Comparison of ENCODE assay signal across 12 cellular contexts in the genomic region with DNA sequence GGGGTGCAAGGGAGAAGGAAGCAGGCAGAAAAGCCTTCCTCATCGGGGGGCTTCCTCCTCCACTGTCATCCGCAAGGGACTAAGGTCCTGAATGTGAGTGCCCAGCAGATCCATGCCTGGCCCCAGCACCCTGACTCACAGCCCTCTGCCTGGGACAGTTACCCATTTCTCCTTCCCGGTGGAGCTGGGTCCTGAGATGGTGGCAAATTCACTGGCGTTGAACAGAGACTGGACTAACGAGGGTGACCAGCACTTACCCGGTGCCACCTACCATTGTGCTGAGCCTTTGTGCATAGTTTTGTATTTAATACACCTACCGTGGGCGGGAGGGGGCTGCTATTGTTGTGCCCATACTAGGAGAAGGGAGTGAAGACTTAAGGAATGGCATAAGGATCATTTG. TPM values are rescaled to one million over a fixed set of nuclear protein-coding genes. Genes with fewer than 3 reads are reported as not detected.
DNase-seq lines count a peak whose midpoint lies in the region; ATAC-seq and TF ChIP-seq lines count a peak whose summit lies in the region.
"Had no signal": no experiment of that assay in that cellular context is flagged by ENCODE, and none has a peak within 500 bp of the region (broad histone marks: within the 10 kb centered on the region; RNA-seq: fewer than 3 reads in every experiment).

No MANE protein-coding gene starts in this region.

- peaks cover 61% of the 10 kb centered on the region for H3K27me3 Mint-ChIP-seq in central memory CD8-positive, alpha-beta T cell
- peaks cover 50% of the 10 kb centered on the region for H3K27me3 Mint-ChIP-seq in stimulated activated naive CD8-positive, alpha-beta T cell treated with anti-CD3 and anti-CD28 coated beads, Interleukin-15, amount 100 ng/mL, for 72 hours

- WGBS in heart left ventricle, 4 donors: 84 to 93% (median 88%) methylated on average over 6 to 8 of the region's 8 CpGs
- 88% methylated on average over 8 of the region's 8 CpGs for whole genome bisulfite sequencing in urinary bladder

- H3K4me1 ChIP-seq in heart left ventricle (peaks cover 0 to 32% (median 24%) of the 10 kb centered on the region in 12 donors), muscle layer of colon (ENCODE audit: insufficient read depth, low read length) (peaks cover 26% of the 10 kb centered on the region), urinary bladder (ENCODE audit: insufficient read depth) (peaks cover 1% of the 10 kb centered on the region)

- no peak for TF ChIP-seq POLR2A in heart left ventricle (IDR thresholded peaks at IDR 0.05)
- TF ChIP-seq POLR2A in GM18505 (IDR thresholded peaks at IDR 0.05; ENCODE audit: borderline replicate concordance, extremely low read depth, insufficient read depth, insufficient read length): no peak

- H3K36me3 Mint-ChIP-seq in central memory CD8-positive, alpha-beta T cell (ENCODE audit: insufficient read depth): peaks cover 2% of the 10 kb centered on the region

- peaks cover under 1% of the 10 kb centered on the region for H3K4me1 Mint-ChIP-seq in central memory CD8-positive, alpha-beta T cell
- peaks cover 10% of the 10 kb centered on the region for H3K4me1 Mint-ChIP-seq in stimulated activated naive CD8-positive, alpha-beta T cell treated with anti-CD3 and anti-CD28 coated beads, Interleukin-15, amount 100 ng/mL, for 72 hours

- DNase-seq in heart left ventricle: no peak
- DNase-seq in left ventricle myocardium superior: no peak
- no peak for DNase-seq in central memory CD8-positive, alpha-beta T cell (ENCODE audit: low spot score in 2 of 2)
- DNase-seq in stimulated activated naive CD8-positive, alpha-beta T cell treated with anti-CD3 and anti-CD28 coated beads, Interleukin-15, amount 100 ng/mL, for 72 hours: no peak
- DNase-seq in NCI-H1694 treated with DMSO at 0.1 percent for 48 hours (lab: John Stamatoyannopoulos, UW): no peak
- DNase-seq: NCI-H146 had no signal

- TF ChIP-seq CTCF in heart left ventricle (IDR thresholded peaks at IDR 0.05): no peak

- H3K36me3 ChIP-seq in heart left ventricle (no peaks in the 10 kb centered on the region), muscle layer of colon (ENCODE audit: insufficient read depth, low read length) (no peaks in the 10 kb centered on the region), urinary bladder (ENCODE audit: insufficient read depth) (no peaks in the 10 kb centered on the region)

- no peak overlapping the region for H3K27ac Mint-ChIP-seq in central memory CD8-positive, alpha-beta T cell (ENCODE audit: low read depth)
- no peak overlapping the region for H3K27ac Mint-ChIP-seq in stimulated activated naive CD8-positive, alpha-beta T cell treated with anti-CD3 and anti-CD28 coated beads, Interleukin-15, amount 100 ng/mL, for 72 hours
- H3K27ac Mint-ChIP-seq: activated T-helper 2 cell treated with anti-CD3 and anti-CD28 coated beads, Interferon-gamma antibody, Interleukin-2, Interleukin-4, amounts not matched to agents 10 μg/mL and 5 μg/mL and 100 μg/mL, durations not matched to agents 14 hours and 24 hours and 36 hours had no signal

- H3K27me3 ChIP-seq in heart left ventricle: no peaks in the 10 kb centered on the region
- H3K27me3 ChIP-seq in muscle layer of colon (ENCODE audit: control insufficient read depth in 1 of 2, insufficient read depth in 2 of 2, low read length in 2 of 2): no peaks in the 10 kb centered on the region

- H3K4me3 ChIP-seq in heart left ventricle (no peak overlapping the region), muscle layer of colon (ENCODE audit: low read depth in 1 of 2, low read length in 2 of 2) (no peak overlapping the region), urinary bladder (ENCODE audit: low read depth, low read length) (no peak overlapping the region)

- H3K9me3 Mint-ChIP-seq in central memory CD8-positive, alpha-beta T cell: no peaks in the 10 kb centered on the region
- no peaks in the 10 kb centered on the region for H3K9me3 Mint-ChIP-seq in stimulated activated naive CD8-positive, alpha-beta T cell treated with anti-CD3 and anti-CD28 coated beads, Interleukin-15, amount 100 ng/mL, for 72 hours
- H3K9me3 Mint-ChIP-seq: activated T-helper 2 cell treated with anti-CD3 and anti-CD28 coated beads, Interferon-gamma antibody, Interleukin-2, Interleukin-4, amounts not matched to agents 10 μg/mL and 5 μg/mL and 100 μg/mL, durations not matched to agents 14 hours and 24 hours and 36 hours had no signal

- H3K27ac ChIP-seq in heart left ventricle (peak overlapping the region in 9 of 12 donors; percentile 9 to 92 (median 79)), muscle layer of colon (ENCODE audit: low read depth, low read length) (peak overlapping the region; percentile 4), urinary bladder (ENCODE audit: low read depth) (peak overlapping the region; percentile 3)

- intact Hi-C loops in heart left ventricle (cut with DNase I) (loop anchor here (2.0 to 10.0 kb wide), 15 partner anchors 47 to 295 kb away; no protein-coding TSS in a partner anchor), left ventricle myocardium superior (cut with micrococcal nuclease) (loop anchor here (5.0 kb wide), 1 partner anchor 212 kb away; no protein-coding TSS in a partner anchor)

- H3K9ac ChIP-seq in muscle layer of colon (ENCODE audit: low read length): peak overlapping the region; percentile 14

- no peaks in the 10 kb centered on the region for H3K9me3 ChIP-seq in heart left ventricle
- H3K9me3 ChIP-seq in muscle layer of colon (ENCODE audit: low read length): no peaks in the 10 kb centered on the region

- ATAC-seq in heart left ventricle (no peak), left ventricle myocardium superior (no peak), GM18505 (IDR thresholded peaks at IDR 0.05; ENCODE audit: unreplicated experiment) (no peak)
- no peak for ATAC-seq in central memory CD8-positive, alpha-beta T cell (replicated peaks; ENCODE audit: extremely low read depth, poor library complexity, severe bottlenecking)
- no peak for ATAC-seq in stimulated activated naive CD8-positive, alpha-beta T cell treated with anti-CD3 and anti-CD28 coated beads, Interleukin-15, amount 100 ng/mL, for 72 hours

- peak overlapping the region; percentile 31 for H3K4me3 Mint-ChIP-seq in central memory CD8-positive, alpha-beta T cell
- H3K4me3 Mint-ChIP-seq in stimulated activated naive CD8-positive, alpha-beta T cell treated with anti-CD3 and anti-CD28 coated beads, Interleukin-15, amount 100 ng/mL, for 72 hours: peak overlapping the region in 1 of 2 donors; percentile 54

RNA-seq across cellular contexts. Expression of gene PLEKHG6, which starts 30.9 kb away (rescaled TPM):
- total RNA-seq in heart left ventricle: 1 to 10 TPM in 1 of 9 donors, under 1 TPM in 2, not detected in 6; 0.16 to 2.8 (median 0.43) TPM
- under 1 TPM; 0.11 to 0.33 TPM for polyA plus RNA-seq in heart left ventricle
- total RNA-seq in left ventricle myocardium superior: 0.47 TPM
- 6.2 TPM for total RNA-seq in urinary bladder
- polyA plus RNA-seq in urinary bladder: 9.6 TPM
- total RNA-seq: activated T-helper 2 cell treated with anti-CD3 and anti-CD28 coated beads, Interferon-gamma antibody, Interleukin-2, Interleukin-4, amounts not matched to agents 10 μg/mL and 5 μg/mL and 100 μg/mL, durations not matched to agents 14 hours and 24 hours and 36 hours; dermis microvascular lymphatic vessel endothelial cell; OCI-LY7 had no signal

Comparison
In these comparisons a context has a peak if more than half of its experiments do, and no peak if none do; other contexts are left out.
1. H3K27ac ChIP-seq: peak in every context shown above with its lines; median percentile 79 in heart left ventricle; 4 in muscle layer of colon; 3 in urinary bladder.